18 cellular contexts compared by ENCODE assay signal in the genomic region with DNA sequence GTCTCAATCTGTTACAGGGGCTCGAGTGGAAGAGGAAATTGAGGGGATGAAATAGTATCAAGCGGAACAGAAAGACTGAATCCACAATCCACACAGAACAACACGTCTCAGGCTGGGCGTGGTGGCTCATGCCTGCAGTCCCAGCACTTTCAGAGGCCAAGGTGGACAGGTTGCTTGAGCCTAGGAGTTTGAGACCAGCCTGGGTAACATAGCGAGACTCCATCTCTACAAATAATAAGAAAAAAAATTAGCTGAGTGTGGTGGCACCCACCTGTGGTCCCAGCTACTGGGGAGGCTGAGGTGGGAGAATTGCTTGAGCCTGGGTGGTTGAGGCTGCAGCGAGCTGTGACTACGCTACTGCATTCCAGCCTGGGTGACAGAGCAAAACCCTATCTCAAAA. TPM values are rescaled to one million over a fixed set of nuclear protein-coding genes. Genes with fewer than 3 reads are reported as not detected.
DNase-seq lines count a peak whose midpoint lies in the region; ATAC-seq and TF ChIP-seq lines count a peak whose summit lies in the region.
"Had no signal": no experiment of that assay in that cellular context is flagged by ENCODE, and none has a peak within 500 bp of the region (broad histone marks: within the 10 kb centered on the region; RNA-seq: fewer than 3 reads in every experiment).

No MANE protein-coding gene starts in this region.

- intact Hi-C loops in natural killer cell (cut with micrococcal nuclease) = no loop called here

- H2AK5ac ChIP-seq in H9 (ENCODE audit: insufficient read length, low read length) = no peak overlapping the region

- no peak overlapping the region for H2BK120ac ChIP-seq in H9 (ENCODE audit: low read depth, low read length, poor library complexity, severe bottlenecking)

- no peak for DNase-seq in activated T-cell treated with anti-CD3 and anti-CD28 coated beads, Interleukin-2, amount 50 U/mL, for 72 hours
- no peak for DNase-seq in activated T-cell treated with anti-CD3 and anti-CD28 coated beads, Interleukin-2, amount 50 U/mL, for 48 hours
- DNase-seq in H9 = no peak
- no peak for DNase-seq in natural killer cell
- DNase-seq in globus pallidus (ENCODE audit: low spot score) = no peak
- DNase-seq in NCI-H524 treated with DMSO at 0.1 percent for 48 hours (lab: John Stamatoyannopoulos, UW) = no peak
- DNase-seq: CD8-positive, alpha-beta memory T cell; DMS79 treated with DMSO at 0.1 percent for 48 hours; MM.1S; NCI-H1092 treated with DMSO at 0.1 percent for 48 hours; NCI-H146; NCI-H2029 treated with DMSO at 0.1 percent for 48 hours; NCI-H2171 treated with DMSO at 0.1 percent for 48 hours; NCI-H446; NCI-H69; SHP77 had no signal

- H2AFZ ChIP-seq in H9 (ENCODE audit: low read length) = no peak overlapping the region

- no peak overlapping the region for H3T11ph ChIP-seq in H9 (ENCODE audit: low read length)

- no peak overlapping the region for H3K18ac ChIP-seq in H9 (ENCODE audit: insufficient read length, low read depth, low read length)

- no peaks in the 10 kb centered on the region for H4K20me1 ChIP-seq in H9 (ENCODE audit: control insufficient read depth, insufficient read depth, insufficient read length)

- no peak overlapping the region for H3K4ac ChIP-seq in H9 (ENCODE audit: low read depth, low read length)

- no peaks in the 10 kb centered on the region for H3K9me3 ChIP-seq in H9 (ENCODE audit: control insufficient read depth, low read depth, low read length)
- H3K9me3 ChIP-seq: A549 had no signal

- H2BK12ac ChIP-seq in H9 (ENCODE audit: insufficient read length, low read depth, low read length) = no peak overlapping the region

- no peak overlapping the region for H3K23ac ChIP-seq in H9 (ENCODE audit: insufficient read length, low read depth, low read length)

- peaks cover 1 to 6% of the 10 kb centered on the region in 2 donors for H3K36me3 Mint-ChIP-seq in activated T-cell treated with anti-CD3 and anti-CD28 coated beads, Interleukin-2, amount 50 U/mL, for 72 hours (ENCODE audit: insufficient read depth in 2 of 2)
- peaks cover 6 to 36% (median 31%) of the 10 kb centered on the region in 3 experiments; a peak in 6 of 7 replicates for H3K36me3 Mint-ChIP-seq in H9 (ENCODE audit: insufficient read depth in 1 of 3, low read depth in 3 of 3)
- H3K36me3 Mint-ChIP-seq in activated T-helper 17 cell treated with anti-CD3 and anti-CD28 coated beads, Interleukin-2, amount 50 U/mL, for 72 hours (ENCODE audit: low read depth) = peaks cover 53% of the 10 kb centered on the region
- no peaks in the 10 kb centered on the region for H3K36me3 Mint-ChIP-seq in natural killer cell

- TF ChIP-seq CTCF in H9 (conservative IDR thresholded peaks at IDR 0.05) = no peak
- TF ChIP-seq CTCF in natural killer cell (IDR thresholded peaks at IDR 0.05) = no peak

- peaks cover 9% of the 10 kb centered on the region for H3K79me1 ChIP-seq in H9 (ENCODE audit: insufficient read depth, low read depth, low read length, poor library complexity, severe bottlenecking)

- no peak overlapping the region for H3K27ac ChIP-seq in H9 (ENCODE audit: insufficient read length, low read depth, low read length)
- H3K27ac ChIP-seq: A549 had no signal

- H2BK5ac ChIP-seq in H9 (ENCODE audit: insufficient read length, low read length) = no peak overlapping the region

- no peaks in the 10 kb centered on the region for H3K9me3 Mint-ChIP-seq in activated T-cell treated with anti-CD3 and anti-CD28 coated beads, Interleukin-2, amount 50 U/mL, for 72 hours
- H3K9me3 Mint-ChIP-seq in H9 (peaks cover 0 to 3% of the 10 kb centered on the region in 2 experiments; a peak in 2 of 5 replicates), natural killer cell (no peaks in the 10 kb centered on the region)
- H3K9me3 Mint-ChIP-seq in activated T-helper 17 cell treated with anti-CD3 and anti-CD28 coated beads, Interleukin-2, amount 50 U/mL, for 72 hours = no peaks in the 10 kb centered on the region
- H3K9me3 Mint-ChIP-seq: CD8-positive, alpha-beta memory T cell had no signal

- no peaks in the 10 kb centered on the region; the same call in 1 of the 2 replicates for H3K4me1 ChIP-seq in H9 (ENCODE audit: insufficient read depth, low read length)
- H3K4me1 ChIP-seq: A549 had no signal

- no peaks in the 10 kb centered on the region for H3K27me3 Mint-ChIP-seq in activated T-cell treated with anti-CD3 and anti-CD28 coated beads, Interleukin-2, amount 50 U/mL, for 72 hours (ENCODE audit: low read depth)
- H3K27me3 Mint-ChIP-seq in H9 (ENCODE audit: low read depth) = no peaks in the 10 kb centered on the region
- no peaks in the 10 kb centered on the region for H3K27me3 Mint-ChIP-seq in activated T-helper 17 cell treated with anti-CD3 and anti-CD28 coated beads, Interleukin-2, amount 50 U/mL, for 72 hours
- H3K27me3 Mint-ChIP-seq in natural killer cell (ENCODE audit: low read depth in 2 of 2) = no peaks in the 10 kb centered on the region
- H3K27me3 Mint-ChIP-seq: CD8-positive, alpha-beta memory T cell had no signal

- no peak overlapping the region for H3K14ac ChIP-seq in H9 (ENCODE audit: insufficient read depth, low read length)

- no peaks in the 10 kb centered on the region for H3K23me2 ChIP-seq in H9 (ENCODE audit: insufficient read length, low read depth, low read length, poor library complexity, severe bottlenecking)

- H3K56ac ChIP-seq in H9 (ENCODE audit: insufficient read length, low read depth, low read length) = no peak overlapping the region

- no peak overlapping the region for H4K91ac ChIP-seq in H9 (ENCODE audit: insufficient read length, low read depth, low read length)

- H3K9ac ChIP-seq in H9 (ENCODE audit: extremely low read depth, insufficient read length, low read length) = no peak overlapping the region

- peaks cover 4% of the 10 kb centered on the region; the same call in 1 of the 2 replicates for H3K79me2 ChIP-seq in H9 (ENCODE audit: insufficient read depth, low read length)

- H4K8ac ChIP-seq in H9 (replicated peaks; ENCODE audit: insufficient read length, low read depth, low read length) = no peak overlapping the region

- WGBS in H9 (ENCODE audit: extremely low coverage, insufficient read length, low lambda C conversion rate) = no CpG with 5 or more reads among the region's 7 CpGs

- H3K27me3 ChIP-seq in H9 (ENCODE audit: insufficient read depth, low read length) = no peaks in the 10 kb centered on the region

- peak overlapping the region; percentile 58 for H3K27ac Mint-ChIP-seq in activated T-cell treated with anti-CD3 and anti-CD28 coated beads, Interleukin-2, amount 50 U/mL, for 72 hours
- H3K27ac Mint-ChIP-seq in H9 = peak overlapping the region in 2 of 3 experiments; percentile 6 to 55; a peak in 1 of 7 replicates
- peak overlapping the region; percentile 47 for H3K27ac Mint-ChIP-seq in activated T-helper 17 cell treated with anti-CD3 and anti-CD28 coated beads, Interleukin-2, amount 50 U/mL, for 72 hours
- H3K27ac Mint-ChIP-seq in natural killer cell = peak overlapping the region; percentile 62 to 89

- H2BK15ac ChIP-seq in H9 (ENCODE audit: low read depth, low read length) = no peak overlapping the region

- no peak overlapping the region for H3K4me3 Mint-ChIP-seq in activated T-cell treated with anti-CD3 and anti-CD28 coated beads, Interleukin-2, amount 50 U/mL, for 72 hours
- H3K4me3 Mint-ChIP-seq in H9 (no peak overlapping the region), natural killer cell (no peak overlapping the region)
- H3K4me3 Mint-ChIP-seq in activated T-helper 17 cell treated with anti-CD3 and anti-CD28 coated beads, Interleukin-2, amount 50 U/mL, for 72 hours = no peak overlapping the region
- H3K4me3 Mint-ChIP-seq: CD8-positive, alpha-beta memory T cell had no signal

- no peak for ATAC-seq in activated T-cell treated with anti-CD3 and anti-CD28 coated beads, Interleukin-2, amount 50 U/mL, for 72 hours (replicated peaks in 1 of 2)
- no peak for ATAC-seq in activated T-helper 17 cell treated with anti-CD3 and anti-CD28 coated beads, Interleukin-2, amount 50 U/mL, for 72 hours (replicated peaks)
- ATAC-seq in natural killer cell = no peak
- ATAC-seq: A549 had no signal

- H4K5ac ChIP-seq in H9 (ENCODE audit: insufficient read length, low read depth, low read length) = no peak overlapping the region

- H2BK20ac ChIP-seq in H9 (ENCODE audit: low read depth, low read length, poor library complexity, severe bottlenecking) = no peak overlapping the region

- peaks cover 44% of the 10 kb centered on the region for H3K4me1 Mint-ChIP-seq in activated T-cell treated with anti-CD3 and anti-CD28 coated beads, Interleukin-2, amount 50 U/mL, for 72 hours (ENCODE audit: low read depth)
- H3K4me1 Mint-ChIP-seq in H9 (peaks cover 28 to 32% of the 10 kb centered on the region in 2 experiments), natural killer cell (peaks cover 84 to 86% of the 10 kb centered on the region in 2 donors)
- H3K4me1 Mint-ChIP-seq in activated T-helper 17 cell treated with anti-CD3 and anti-CD28 coated beads, Interleukin-2, amount 50 U/mL, for 72 hours = peaks cover 32% of the 10 kb centered on the region

- H3K4me2 ChIP-seq in H9 (ENCODE audit: insufficient read depth, insufficient read length, low read length) = no peak overlapping the region
- H3K4me2 ChIP-seq: A549 had no signal

RNA-seq across cellular contexts. Expression of gene VPS26C, which starts 25.7 kb away (rescaled TPM):
- total RNA-seq in activated T-cell treated with anti-CD3 and anti-CD28 coated beads, Interleukin-2, amount 50 U/mL, for 72 hours = 10 to 100 TPM; 70.5 to 74.7 TPM
- total RNA-seq in H9 (2021) = 54.5 and 58.0 TPM in 2 replicates
- 10 to 100 TPM; 72.1 to 78.5 TPM for total RNA-seq in activated T-helper 17 cell treated with anti-CD3 and anti-CD28 coated beads, Interleukin-2, amount 50 U/mL, for 72 hours
- total RNA-seq in natural killer cell = 10 to 100 TPM; 71.1 to 84.7 (median 72.2) TPM
